Comparison of ENCODE assay signal across 1 cellular context in genomic region chr7:6588566-6588965, GRCh38.
TF ChIP-seq lines count a peak whose summit lies in the region.

No MANE protein-coding gene starts in this region.

TF ChIP-seq in HepG2, 621 proteins besides CTCF, POLR2A, EP300 and RAD21 (continued from another document and continues in another):
- TF ChIP-seq, protein P1, sequence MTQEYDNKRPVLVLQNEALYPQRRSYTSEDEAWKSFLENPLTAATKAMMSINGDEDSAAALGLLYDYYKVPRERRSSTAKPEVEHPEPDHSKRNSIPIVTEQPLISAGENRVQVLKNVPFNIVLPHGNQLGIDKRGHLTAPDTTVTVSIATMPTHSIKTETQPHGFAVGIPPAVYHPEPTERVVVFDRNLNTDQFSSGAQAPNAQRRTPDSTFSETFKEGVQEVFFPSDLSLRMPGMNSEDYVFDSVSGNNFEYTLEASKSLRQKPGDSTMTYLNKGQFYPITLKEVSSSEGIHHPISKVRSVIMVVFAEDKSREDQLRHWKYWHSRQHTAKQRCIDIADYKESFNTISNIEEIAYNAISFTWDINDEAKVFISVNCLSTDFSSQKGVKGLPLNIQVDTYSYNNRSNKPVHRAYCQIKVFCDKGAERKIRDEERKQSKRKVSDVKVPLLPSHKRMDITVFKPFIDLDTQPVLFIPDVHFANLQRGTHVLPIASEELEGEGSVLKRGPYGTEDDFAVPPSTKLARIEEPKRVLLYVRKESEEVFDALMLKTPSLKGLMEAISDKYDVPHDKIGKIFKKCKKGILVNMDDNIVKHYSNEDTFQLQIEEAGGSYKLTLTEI (CRISPR knock-in tag; conservative IDR thresholded peaks at IDR 0.05), result no peak
- TF ChIP-seq FOXA3 (CRISPR knock-in tag; IDR thresholded peaks at IDR 0.05) (0 out of 2 replicates have a peak, but pooled peaks have one; percentile 4), ZFP36L1 (CRISPR knock-in tag; IDR thresholded peaks at IDR 0.05) (no peak), ZNF337 (CRISPR knock-in tag; IDR thresholded peaks at IDR 0.05; ENCODE audit: borderline replicate concordance, low read depth) (0 out of 2 replicates have a peak, but pooled peaks have one; percentile 50), ZBTB1 (CRISPR knock-in tag; IDR thresholded peaks at IDR 0.05; ENCODE audit: borderline replicate concordance) (no peak), ZFX (CRISPR knock-in tag; IDR thresholded peaks at IDR 0.05; ENCODE audit: low read depth) (0 out of 2 replicates have a peak, but pooled peaks have one; percentile 44), MEF2D (CRISPR knock-in tag; IDR thresholded peaks at IDR 0.05) (peak; percentile 27; the same call in 1 of the 2 replicates), ZFY (CRISPR knock-in tag; IDR thresholded peaks at IDR 0.05) (peak; percentile 15; the same call in 1 of the 2 replicates), UBTF (CRISPR knock-in tag; IDR thresholded peaks at IDR 0.05) (peak; percentile 41; the same call in 1 of the 2 replicates), ZNF441 (CRISPR knock-in tag; IDR thresholded peaks at IDR 0.05; ENCODE audit: borderline replicate concordance) (peak; percentile 97), HNF4A (CRISPR knock-in tag; IDR thresholded peaks at IDR 0.05) (peak; percentile 51; the same call in 1 of the 2 replicates), HMGXB3 (CRISPR knock-in tag; IDR thresholded peaks at IDR 0.05; ENCODE audit: borderline replicate concordance) (no peak), FOXO1 (CRISPR knock-in tag; IDR thresholded peaks at IDR 0.05) (peak; percentile 7; the same call in 1 of the 2 replicates), PPARG (CRISPR knock-in tag; conservative IDR thresholded peaks at IDR 0.05) (0 out of 2 replicates have a peak, but pooled peaks have one; percentile 14), ZSCAN31 (CRISPR knock-in tag; IDR thresholded peaks at IDR 0.05; ENCODE audit: low read depth) (no peak), HOMEZ (CRISPR knock-in tag; IDR thresholded peaks at IDR 0.05; ENCODE audit: low read depth) (0 out of 2 replicates have a peak, but pooled peaks have one; percentile 43), ZNF12 (CRISPR knock-in tag; IDR thresholded peaks at IDR 0.05) (no peak), FOXK1 (CRISPR knock-in tag; IDR thresholded peaks at IDR 0.05; ENCODE audit: borderline replicate concordance, low read depth) (no peak), TERF1 (CRISPR knock-in tag; IDR thresholded peaks at IDR 0.05) (no peak), U2AF1 (optimal IDR thresholded peaks at IDR 0.05; ENCODE audit: low read depth, low read length) (no peak), ELF3 (CRISPR knock-in tag; IDR thresholded peaks at IDR 0.05) (peak; percentile 35; the same call in 1 of the 2 replicates), REXO4 (CRISPR knock-in tag; IDR thresholded peaks at IDR 0.05; ENCODE audit: borderline replicate concordance) (no peak), MED1 (CRISPR knock-in tag; IDR thresholded peaks at IDR 0.05) (peak; percentile 62), HDAC2 (CRISPR knock-in tag; IDR thresholded peaks at IDR 0.05) (no peak), ZNF878 (CRISPR knock-in tag; IDR thresholded peaks at IDR 0.05) (no peak), SAP130 (CRISPR knock-in tag; IDR thresholded peaks at IDR 0.05; ENCODE audit: low read depth) (peak; percentile 36), JARID2 (CRISPR knock-in tag; IDR thresholded peaks at IDR 0.05; ENCODE audit: insufficient replicate concordance) (no peak), SP1 (IDR thresholded peaks at IDR 0.05) (no peak), SP1 (CRISPR knock-in tag; IDR thresholded peaks at IDR 0.05) (no peak), KLF12 (CRISPR knock-in tag; IDR thresholded peaks at IDR 0.05; ENCODE audit: borderline replicate concordance) (no peak), SALL1 (CRISPR knock-in tag; IDR thresholded peaks at IDR 0.05) (peak; percentile 67; the same call in 1 of the 2 replicates), RBFOX2 (IDR thresholded peaks at IDR 0.05; ENCODE audit: low read depth, low read length) (no peak), ZNF10 (CRISPR knock-in tag; IDR thresholded peaks at IDR 0.05; ENCODE audit: borderline replicate concordance, low read depth) (no peak)
- TF ChIP-seq, protein P2, sequence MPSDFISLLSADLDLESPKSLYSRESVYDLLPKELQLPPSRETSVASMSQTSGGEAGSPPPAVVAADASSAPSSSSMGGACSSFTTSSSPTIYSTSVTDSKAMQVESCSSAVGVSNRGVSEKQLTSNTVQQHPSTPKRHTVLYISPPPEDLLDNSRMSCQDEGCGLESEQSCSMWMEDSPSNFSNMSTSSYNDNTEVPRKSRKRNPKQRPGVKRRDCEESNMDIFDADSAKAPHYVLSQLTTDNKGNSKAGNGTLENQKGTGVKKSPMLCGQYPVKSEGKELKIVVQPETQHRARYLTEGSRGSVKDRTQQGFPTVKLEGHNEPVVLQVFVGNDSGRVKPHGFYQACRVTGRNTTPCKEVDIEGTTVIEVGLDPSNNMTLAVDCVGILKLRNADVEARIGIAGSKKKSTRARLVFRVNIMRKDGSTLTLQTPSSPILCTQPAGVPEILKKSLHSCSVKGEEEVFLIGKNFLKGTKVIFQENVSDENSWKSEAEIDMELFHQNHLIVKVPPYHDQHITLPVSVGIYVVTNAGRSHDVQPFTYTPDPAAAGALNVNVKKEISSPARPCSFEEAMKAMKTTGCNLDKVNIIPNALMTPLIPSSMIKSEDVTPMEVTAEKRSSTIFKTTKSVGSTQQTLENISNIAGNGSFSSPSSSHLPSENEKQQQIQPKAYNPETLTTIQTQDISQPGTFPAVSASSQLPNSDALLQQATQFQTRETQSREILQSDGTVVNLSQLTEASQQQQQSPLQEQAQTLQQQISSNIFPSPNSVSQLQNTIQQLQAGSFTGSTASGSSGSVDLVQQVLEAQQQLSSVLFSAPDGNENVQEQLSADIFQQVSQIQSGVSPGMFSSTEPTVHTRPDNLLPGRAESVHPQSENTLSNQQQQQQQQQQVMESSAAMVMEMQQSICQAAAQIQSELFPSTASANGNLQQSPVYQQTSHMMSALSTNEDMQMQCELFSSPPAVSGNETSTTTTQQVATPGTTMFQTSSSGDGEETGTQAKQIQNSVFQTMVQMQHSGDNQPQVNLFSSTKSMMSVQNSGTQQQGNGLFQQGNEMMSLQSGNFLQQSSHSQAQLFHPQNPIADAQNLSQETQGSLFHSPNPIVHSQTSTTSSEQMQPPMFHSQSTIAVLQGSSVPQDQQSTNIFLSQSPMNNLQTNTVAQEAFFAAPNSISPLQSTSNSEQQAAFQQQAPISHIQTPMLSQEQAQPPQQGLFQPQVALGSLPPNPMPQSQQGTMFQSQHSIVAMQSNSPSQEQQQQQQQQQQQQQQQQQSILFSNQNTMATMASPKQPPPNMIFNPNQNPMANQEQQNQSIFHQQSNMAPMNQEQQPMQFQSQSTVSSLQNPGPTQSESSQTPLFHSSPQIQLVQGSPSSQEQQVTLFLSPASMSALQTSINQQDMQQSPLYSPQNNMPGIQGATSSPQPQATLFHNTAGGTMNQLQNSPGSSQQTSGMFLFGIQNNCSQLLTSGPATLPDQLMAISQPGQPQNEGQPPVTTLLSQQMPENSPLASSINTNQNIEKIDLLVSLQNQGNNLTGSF (CRISPR knock-in tag; IDR thresholded peaks at IDR 0.05), result no peak
- TF ChIP-seq, protein P3, sequence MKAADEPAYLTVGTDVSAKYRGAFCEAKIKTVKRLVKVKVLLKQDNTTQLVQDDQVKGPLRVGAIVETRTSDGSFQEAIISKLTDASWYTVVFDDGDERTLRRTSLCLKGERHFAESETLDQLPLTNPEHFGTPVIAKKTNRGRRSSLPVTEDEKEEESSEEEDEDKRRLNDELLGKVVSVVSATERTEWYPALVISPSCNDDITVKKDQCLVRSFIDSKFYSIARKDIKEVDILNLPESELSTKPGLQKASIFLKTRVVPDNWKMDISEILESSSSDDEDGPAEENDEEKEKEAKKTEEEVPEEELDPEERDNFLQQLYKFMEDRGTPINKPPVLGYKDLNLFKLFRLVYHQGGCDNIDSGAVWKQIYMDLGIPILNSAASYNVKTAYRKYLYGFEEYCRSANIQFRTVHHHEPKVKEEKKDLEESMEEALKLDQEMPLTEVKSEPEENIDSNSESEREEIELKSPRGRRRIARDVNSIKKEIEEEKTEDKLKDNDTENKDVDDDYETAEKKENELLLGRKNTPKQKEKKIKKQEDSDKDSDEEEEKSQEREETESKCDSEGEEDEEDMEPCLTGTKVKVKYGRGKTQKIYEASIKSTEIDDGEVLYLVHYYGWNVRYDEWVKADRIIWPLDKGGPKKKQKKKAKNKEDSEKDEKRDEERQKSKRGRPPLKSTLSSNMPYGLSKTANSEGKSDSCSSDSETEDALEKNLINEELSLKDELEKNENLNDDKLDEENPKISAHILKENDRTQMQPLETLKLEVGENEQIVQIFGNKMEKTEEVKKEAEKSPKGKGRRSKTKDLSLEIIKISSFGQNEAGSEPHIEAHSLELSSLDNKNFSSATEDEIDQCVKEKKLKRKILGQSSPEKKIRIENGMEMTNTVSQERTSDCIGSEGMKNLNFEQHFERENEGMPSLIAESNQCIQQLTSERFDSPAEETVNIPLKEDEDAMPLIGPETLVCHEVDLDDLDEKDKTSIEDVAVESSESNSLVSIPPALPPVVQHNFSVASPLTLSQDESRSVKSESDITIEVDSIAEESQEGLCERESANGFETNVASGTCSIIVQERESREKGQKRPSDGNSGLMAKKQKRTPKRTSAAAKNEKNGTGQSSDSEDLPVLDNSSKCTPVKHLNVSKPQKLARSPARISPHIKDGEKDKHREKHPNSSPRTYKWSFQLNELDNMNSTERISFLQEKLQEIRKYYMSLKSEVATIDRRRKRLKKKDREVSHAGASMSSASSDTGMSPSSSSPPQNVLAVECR (CRISPR knock-in tag; IDR thresholded peaks at IDR 0.05; ENCODE audit: borderline replicate concordance), result peak; percentile 26; the same call in 1 of the 2 replicates
